In the genomic region with DNA sequence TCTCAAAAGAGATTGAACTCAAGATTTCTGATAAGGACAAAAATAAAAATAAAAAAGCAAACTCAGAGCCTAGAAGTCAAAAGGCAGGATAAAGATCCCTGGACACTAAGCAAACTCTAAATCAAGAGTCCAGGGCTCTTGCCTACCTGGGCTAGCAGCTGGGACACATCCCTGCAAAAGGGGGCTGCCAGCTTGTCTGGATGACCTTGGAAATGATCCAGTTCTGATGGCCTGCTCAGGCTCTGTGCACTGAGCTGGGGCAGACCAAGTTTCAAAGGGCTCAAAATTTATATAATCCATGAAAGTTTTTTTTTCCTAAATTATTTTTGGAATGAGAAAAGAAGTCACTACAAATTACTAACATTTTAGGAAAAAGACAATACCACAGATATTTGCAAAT, we compare ENCODE assay signal across 24 cellular contexts.
"Had no signal": no experiment of that assay in that cellular context is flagged by ENCODE, and none has a peak within 500 bp of the region (broad histone marks: within the 10 kb centered on the region; RNA-seq: fewer than 3 reads in every experiment).

No MANE protein-coding gene starts in this region.

- H3K4me1 ChIP-seq: neural progenitor cell, parathyroid adenoma, psoas muscle, right lobe of liver, sigmoid colon, stomach, tibial artery, transverse colon, vagina had no signal

- ATAC-seq: naive thymus-derived CD8-positive, alpha-beta T cell; natural killer cell treated with Interleukin-12 subunit alpha and Interleukin-12 subunit beta and Interleukin-15 and Interleukin-18, amount 100 ng/mL, for 72 hours; psoas muscle; right cardiac atrium; stimulated activated effector memory CD8-positive, alpha-beta T cell treated with anti-CD3 and anti-CD28 coated beads, Interleukin-12 subunit alpha, Interleukin-12 subunit beta, amount 100 ng/mL, for 72 hours; stimulated activated naive B cell treated with anti-CD40 and anti-IgM and Interleukin-4, amounts not matched to agents 10 μg/mL and 1 μg/mL and 100 μg/mL, for 72 hours had no signal

- H3K9me3 ChIP-seq: ovary, psoas muscle, right lobe of liver, sigmoid colon, stomach, thoracic aorta, tibial artery, transverse colon, vagina had no signal

- DNase-seq: naive thymus-derived CD8-positive, alpha-beta T cell; occipital lobe; ovary; posterior cingulate gyrus; psoas muscle; right cardiac atrium; sigmoid colon; small intestine; stimulated activated CD4-positive, alpha-beta T cell treated with anti-CD3 and anti-CD28 coated beads, Interleukin-15, amount 100 ng/mL, for 24 hours; stimulated activated CD4-positive, alpha-beta T cell treated with anti-CD3 and anti-CD28 coated beads, Interleukin-2, amount 100 ng/mL, for 24 hours; stimulated activated CD4-positive, alpha-beta T cell treated with anti-CD3 and anti-CD28 coated beads, Interleukin-2, amount 100 ng/mL, for 48 hours; stimulated activated CD4-positive, alpha-beta T cell treated with anti-CD3 and anti-CD28 coated beads, Interleukin-4, amount 100 ng/mL, for 24 hours; stimulated activated naive B cell treated with anti-CD40 and anti-IgM and Interleukin-4, amounts not matched to agents 10 μg/mL and 1 μg/mL and 100 μg/mL, for 72 hours; stimulated activated naive CD4-positive, alpha-beta T cell treated with Interleukin-2 at 50 U/mL for 16 hours; stomach; tibial artery; transverse colon had no signal

- H3K79me2 ChIP-seq: parathyroid adenoma had no signal

- H3K27me3 ChIP-seq: neural progenitor cell, ovary, right lobe of liver, sigmoid colon, stomach, tibial artery, transverse colon, vagina had no signal

- H3K4me3 ChIP-seq: neural progenitor cell, ovary, psoas muscle, right lobe of liver, sigmoid colon, stomach, thoracic aorta, tibial artery, transverse colon, vagina had no signal

- H3K9ac ChIP-seq: neural progenitor cell, parathyroid adenoma had no signal

- H2AFZ ChIP-seq: neural progenitor cell, parathyroid adenoma had no signal

- H3K27ac ChIP-seq: neural progenitor cell, ovary, parathyroid adenoma, psoas muscle, right lobe of liver, sigmoid colon, stomach, thoracic aorta, tibial artery, transverse colon, vagina had no signal

- H3K4me2 ChIP-seq: neural progenitor cell had no signal

- H3K36me3 ChIP-seq: neural progenitor cell, ovary, right lobe of liver, sigmoid colon, stomach, thoracic aorta, tibial artery, transverse colon, vagina had no signal
